Comparison of ENCODE assay signal across 7 cellular contexts in the genomic region with DNA sequence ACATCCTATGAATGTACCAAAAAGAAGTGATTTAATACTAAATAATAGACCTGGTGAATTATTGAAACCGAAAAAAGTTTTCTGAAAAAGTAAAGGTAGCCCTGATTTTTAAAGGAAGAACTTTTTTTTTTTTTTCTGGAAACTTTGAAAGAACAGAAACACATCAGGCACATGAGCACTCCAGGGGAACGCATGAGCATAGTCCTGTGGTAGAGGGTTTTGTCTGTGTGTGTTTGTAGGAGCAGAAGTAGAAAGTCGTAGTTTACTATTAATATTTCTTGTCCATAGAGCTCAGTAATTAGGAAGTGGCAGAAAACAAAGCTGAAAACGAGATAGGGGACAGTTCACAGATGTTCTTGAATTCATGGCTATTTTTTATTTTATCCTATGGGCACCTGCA.
"Had no signal": no experiment of that assay in that cellular context is flagged by ENCODE, and none has a peak within 500 bp of the region (broad histone marks: within the 10 kb centered on the region; RNA-seq: fewer than 3 reads in every experiment).

No MANE protein-coding gene starts in this region.

- DNase-seq: H9, HCEC 1CT, IMR-90 had no signal

- FAIRE-seq: H1, H54, HTR-8/SVneo had no signal

- ATAC-seq: GM23338 had no signal
